In genomic region chr18:48543228-48543627, GRCh38 we compare ENCODE assay signal across 10 cellular contexts. TPM values are rescaled to one million over a fixed set of nuclear protein-coding genes. Genes with fewer than 3 reads are reported as not detected.
DNase-seq lines count a peak whose midpoint lies in the region; ATAC-seq and TF ChIP-seq lines count a peak whose summit lies in the region.
"Had no signal": no experiment of that assay in that cellular context is flagged by ENCODE, and none has a peak within 500 bp of the region (broad histone marks: within the 10 kb centered on the region; RNA-seq: fewer than 3 reads in every experiment).

No MANE protein-coding gene starts in this region.

- WGBS in esophagus muscularis mucosa: 74% methylated on average over 8 of the region's 8 CpGs

- no peaks in the 10 kb centered on the region for H3K9me3 Mint-ChIP-seq in activated CD8-positive, alpha-beta memory T cell treated with anti-CD3 and anti-CD28 coated beads, Interleukin-2, amount 10 ng/mL, durations not matched to agents 7 days and 5 days (ENCODE audit: low read depth)
- H3K9me3 Mint-ChIP-seq: dendritic cell treated with granulocyte-macrophage colony-stimulating factor and Interleukin-4, amounts not matched to agents 40 ng/mL and 50 ng/mL, for 4 days had no signal

- H3K27ac ChIP-seq in esophagus muscularis mucosa (replicated peaks in 1 of 4): peak overlapping the region; percentile 80 to 88 (median 82)

- ATAC-seq in activated CD8-positive, alpha-beta memory T cell treated with anti-CD3 and anti-CD28 coated beads, Interleukin-2, amount 10 ng/mL, durations not matched to agents 7 days and 5 days: no peak

- no peaks in the 10 kb centered on the region for H3K9me3 ChIP-seq in esophagus muscularis mucosa

- no peak for TF ChIP-seq CTCF in esophagus muscularis mucosa (IDR thresholded peaks at IDR 0.05)

- no peak overlapping the region for H3K4me3 ChIP-seq in esophagus muscularis mucosa

- intact Hi-C loops in esophagus muscularis mucosa (cut with DNase I): loop anchor here (10.0 kb wide), 1 partner anchor 402 kb away; no protein-coding TSS in a partner anchor

- H3K36me3 Mint-ChIP-seq in activated CD8-positive, alpha-beta memory T cell treated with anti-CD3 and anti-CD28 coated beads, Interleukin-2, amount 10 ng/mL, durations not matched to agents 7 days and 5 days: no peaks in the 10 kb centered on the region

- peaks cover 70 to 81% (median 72%) of the 10 kb centered on the region in 4 donors for H3K4me1 ChIP-seq in esophagus muscularis mucosa

- no peak for TF ChIP-seq POLR2A in esophagus muscularis mucosa (IDR thresholded peaks at IDR 0.05; ENCODE audit: low read depth)

- peaks cover 21% of the 10 kb centered on the region for H3K4me1 Mint-ChIP-seq in activated CD8-positive, alpha-beta memory T cell treated with anti-CD3 and anti-CD28 coated beads, Interleukin-2, amount 10 ng/mL, durations not matched to agents 7 days and 5 days

- peaks cover 47% of the 10 kb centered on the region for H3K27me3 Mint-ChIP-seq in activated CD8-positive, alpha-beta memory T cell treated with anti-CD3 and anti-CD28 coated beads, Interleukin-2, amount 10 ng/mL, durations not matched to agents 7 days and 5 days

- no peak overlapping the region for H3K4me3 Mint-ChIP-seq in activated CD8-positive, alpha-beta memory T cell treated with anti-CD3 and anti-CD28 coated beads, Interleukin-2, amount 10 ng/mL, durations not matched to agents 7 days and 5 days
- H3K4me3 Mint-ChIP-seq: dendritic cell treated with granulocyte-macrophage colony-stimulating factor and Interleukin-4, amounts not matched to agents 40 ng/mL and 50 ng/mL, for 4 days had no signal

- no peaks in the 10 kb centered on the region for H3K36me3 ChIP-seq in esophagus muscularis mucosa

- no peaks in the 10 kb centered on the region for H3K27me3 ChIP-seq in esophagus muscularis mucosa

- no peak for TF ChIP-seq EP300 in esophagus muscularis mucosa (IDR thresholded peaks at IDR 0.05)

- H3K27ac Mint-ChIP-seq in activated CD8-positive, alpha-beta memory T cell treated with anti-CD3 and anti-CD28 coated beads, Interleukin-2, amount 10 ng/mL, durations not matched to agents 7 days and 5 days: no peak overlapping the region
- H3K27ac Mint-ChIP-seq: dendritic cell treated with granulocyte-macrophage colony-stimulating factor and Interleukin-4, amounts not matched to agents 40 ng/mL and 50 ng/mL, for 4 days had no signal

- CTCF ChIA-PET in activated CD8-positive, alpha-beta memory T cell treated with anti-CD3 and anti-CD28 coated beads, Interleukin-2, amount 10 ng/mL, durations not matched to agents 7 days and 5 days (lab: Charles Lee): no interaction called here

- peak; percentile 43 for DNase-seq in activated CD8-positive, alpha-beta memory T cell treated with anti-CD3 and anti-CD28 coated beads, Interleukin-2, amount 10 ng/mL, durations not matched to agents 7 days and 5 days
- no peak for DNase-seq in activated CD8-positive, alpha-beta memory T cell treated with anti-CD3 and anti-CD28 coated beads for 24 hours
- peak; percentile 53 for DNase-seq in activated CD4-positive, alpha-beta T cell treated with anti-CD3 and anti-CD28 coated beads for 48 hours
- no peak for DNase-seq in esophagus muscularis mucosa (ENCODE audit: extremely low spot score)
- peak; percentile 17 for DNase-seq in stimulated activated CD4-positive, alpha-beta T cell treated with anti-CD3 and anti-CD28 coated beads, Interleukin-4, amount 100 ng/mL, for 24 hours
- no peak for DNase-seq in DMS79 (lab: John Stamatoyannopoulos, UW)
- DNase-seq in NCI-H1105 treated with DMSO at 0.1 percent for 48 hours (lab: John Stamatoyannopoulos, UW): no peak
- no peak for DNase-seq in NCI-H1048 (lab: John Stamatoyannopoulos, UW)
- DNase-seq: NCI-H187 treated with DMSO at 0.1 percent for 48 hours had no signal

RNA-seq across cellular contexts. Expression of gene CTIF, which starts 4.4 kb away (rescaled TPM):
- total RNA-seq in activated CD8-positive, alpha-beta memory T cell treated with anti-CD3 and anti-CD28 coated beads, Interleukin-2, amount 10 ng/mL, durations not matched to agents 7 days and 5 days: 1 to 10 TPM; 5.7 to 5.9 TPM
- 100 to 1,000 TPM in 2 of 4 donors, 10 to 100 TPM in 2; 63.1 to 137 (median 87.7) TPM for total RNA-seq in esophagus muscularis mucosa

Comparison
In these comparisons a context has a peak if more than half of its experiments do, and no peak if none do; other contexts are left out.
1. DNase-seq: peak in activated CD8-positive, alpha-beta memory T cell treated with anti-CD3 and anti-CD28 coated beads, Interleukin-2, amount 10 ng/mL, durations not matched to agents 7 days and 5 days (single experiment), activated CD4-positive, alpha-beta T cell treated with anti-CD3 and anti-CD28 coated beads for 48 hours (single experiment) and stimulated activated CD4-positive, alpha-beta T cell treated with anti-CD3 and anti-CD28 coated beads, Interleukin-4, amount 100 ng/mL, for 24 hours (single experiment); none in activated CD8-positive, alpha-beta memory T cell treated with anti-CD3 and anti-CD28 coated beads for 24 hours (single experiment), esophagus muscularis mucosa (single experiment), DMS79 (single experiment), NCI-H1105 treated with DMSO at 0.1 percent for 48 hours (single experiment) and NCI-H1048 (single experiment).
2. RNA of gene CTIF, which starts 4.4 kb away (total RNA-seq): 63.1 to 137 TPM in esophagus muscularis mucosa; 5.7 to 5.9 TPM in activated CD8-positive, alpha-beta memory T cell treated with anti-CD3 and anti-CD28 coated beads, Interleukin-2, amount 10 ng/mL, durations not matched to agents 7 days and 5 days; every median in the first group is over 4 times any median in the second.